Comparison of ENCODE assay signal across 9 cellular contexts in the genomic region with DNA sequence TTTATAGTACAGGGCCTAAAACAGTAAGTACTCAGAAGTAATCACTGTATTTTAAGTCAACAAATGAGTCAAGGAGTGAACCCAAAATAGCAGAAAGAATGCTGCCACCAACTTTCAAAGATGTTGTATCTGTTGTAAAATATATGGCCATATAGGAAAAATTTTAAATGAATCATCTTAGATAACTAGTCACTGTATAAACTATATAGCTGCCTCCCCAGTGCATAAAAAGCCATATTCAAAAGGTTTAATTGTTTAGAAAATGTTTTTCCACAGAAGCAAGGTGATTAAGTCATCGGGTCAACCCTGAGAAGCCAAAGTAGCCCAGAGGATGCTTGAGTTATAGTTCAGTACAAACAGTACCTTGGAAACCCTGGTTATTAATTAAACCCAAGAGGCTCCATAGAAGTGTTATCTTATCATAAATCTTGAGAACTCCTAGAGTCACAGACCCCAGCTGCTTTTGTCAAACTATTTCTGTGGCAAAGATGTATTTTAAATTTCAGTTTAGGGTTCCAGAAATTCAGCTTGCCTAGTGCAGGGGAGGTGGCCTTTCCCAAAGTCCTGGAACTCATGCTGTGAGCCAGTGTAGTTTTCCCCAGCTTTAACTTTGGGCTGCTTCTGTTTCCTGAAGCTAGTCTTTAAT. TPM values are rescaled to one million over a fixed set of nuclear protein-coding genes. Genes with fewer than 3 reads are reported as not detected.
DNase-seq lines count a peak whose midpoint lies in the region; ATAC-seq, FAIRE-seq and TF ChIP-seq lines count a peak whose summit lies in the region.
"Had no signal": no experiment of that assay in that cellular context is flagged by ENCODE, and none has a peak within 500 bp of the region (broad histone marks: within the 10 kb centered on the region; RNA-seq: fewer than 3 reads in every experiment).

No MANE protein-coding gene starts in this region.

- BruUV-seq in GM12878 (replicated peaks; lab: Mats Ljungman, UMichigan), result TSS peak; percentile 9

- no peak overlapping the region for H2AFZ ChIP-seq in GM12878 (ENCODE audit: control insufficient read depth, low read depth, low read length)

- in situ Hi-C loops in GM12878 (cut with MboI), result no loop called here
- in situ Hi-C loops in transverse colon (cut with MboI; ENCODE audit: low pct_ligation_motif_present in 1 of 4, low pct_unique_long_range_greater_than_20kb in 1 of 4, low sequenced_read_pairs in 3 of 4), result no loop called here

- intact Hi-C loops in GM12878 (cut with micrococcal nuclease; ENCODE audit: unreplicated experiment), result no loop called here
- intact Hi-C loops in transverse colon (cut with DNase I; ENCODE audit: low total_unique reads), result loop anchor here (2.0 kb wide), 1 partner anchor 77 kb away; no protein-coding TSS in a partner anchor

- peaks cover 0 to 14% of the 10 kb centered on the region in 2 donors for H3K36me3 Mint-ChIP-seq in activated T-cell treated with anti-CD3 and anti-CD28 coated beads, Interleukin-2, amount 50 U/mL, for 72 hours (ENCODE audit: insufficient read depth in 2 of 2)
- peaks cover 8% of the 10 kb centered on the region for H3K36me3 Mint-ChIP-seq in memory B cell

- TF ChIP-seq RAD21 in GM12878 (IDR thresholded peaks at IDR 0.05; ENCODE audit: insufficient read depth, low read depth, low read length), result no peak

- SMC1A ChIA-PET in GM12878 (lab: Charles Lee; ENCODE audit: uncharacterized antibody, unreplicated experiment), result interaction anchor here (0.6 to 7.1 kb wide), 6 partner anchors 11 to 124 kb away, joined by 3 to 72 read pairs (median 4); no protein-coding TSS in a partner anchor

- no peak overlapping the region for H3K9ac ChIP-seq in GM12878 (ENCODE audit: control insufficient read depth, insufficient read depth, low read length)

- TF ChIP-seq CTCF in GM12878 (IDR thresholded peaks at IDR 0.05 in 2 of 3, conservative IDR thresholded peaks at IDR 0.05 in 1 of 3; ENCODE audit: control insufficient read depth in 2 of 3, extremely low read depth in 1 of 3, insufficient read depth in 1 of 3, low read depth in 3 of 3, low read length in 3 of 3) (no peak), transverse colon (IDR thresholded peaks at IDR 0.05) (no peak), RWPE1 (conservative IDR thresholded peaks at IDR 0.05; ENCODE audit: low read depth) (no peak)

- H3K4me1 ChIP-seq in GM12878 (ENCODE audit: control insufficient read depth, insufficient read depth, low read length), result peaks cover 4% of the 10 kb centered on the region; the same call in 1 of the 2 replicates
- peaks cover 36 to 88% (median 71%) of the 10 kb centered on the region in 4 donors for H3K4me1 ChIP-seq in transverse colon

- RAD21 ChIA-PET in GM12878 (lab: Charles Lee; ENCODE audit: unreplicated experiment), result interaction anchor here (0.8 to 1.8 kb wide), 6 partner anchors 10 to 136 kb away, joined by 3 to 7 read pairs (median 4); no protein-coding TSS in a partner anchor

- TF ChIP-seq EP300 in GM12878 (IDR thresholded peaks at IDR 0.05; ENCODE audit: borderline replicate concordance in 1 of 2, control insufficient read depth in 1 of 2, low read depth in 2 of 2, low read length in 2 of 2) (no peak), transverse colon (IDR thresholded peaks at IDR 0.05; ENCODE audit: low read depth) (no peak)

- FAIRE-seq in GM12878 (lab: Jason Lieb, UNC), result no peak

- POLR2A ChIA-PET in GM12878 (lab: Charles Lee), result interaction anchor here (0.7 to 1.2 kb wide), 3 partner anchors 10 to 1712 kb away, joined by 3 to 4 read pairs (median 3); no protein-coding TSS in a partner anchor
- POLR2A ChIA-PET in RWPE1 (lab: Yijun Ruan, JAX; ENCODE audit: low non-redundant PET), result no interaction called here

- H3K79me2 ChIP-seq in GM12878 (ENCODE audit: control insufficient read depth, insufficient read depth, low read length), result peaks cover 77% of the 10 kb centered on the region

- H3K27me3 ChIP-seq in GM12878 (replicated peaks in 1 of 2; ENCODE audit: control insufficient read depth in 2 of 2, insufficient read depth in 2 of 2, low read length in 1 of 2) (no peaks in the 10 kb centered on the region), transverse colon (no peaks in the 10 kb centered on the region)

- DNase-seq in activated T-cell treated with anti-CD3 and anti-CD28 coated beads, Interleukin-2, amount 50 U/mL, for 72 hours, result no peak
- DNase-seq in activated T-cell treated with anti-CD3 and anti-CD28 coated beads for 4 hours (no peak), GM12878 (ENCODE audit: low read depth, low spot score) (no peak), memory B cell (ENCODE audit: low spot score in 2 of 2) (no peak), transverse colon (no peak), NCI-H1436 treated with DMSO at 0.1 percent for 48 hours (lab: John Stamatoyannopoulos, UW) (no peak), RWPE1 (ENCODE audit: low spot score) (no peak)
- DNase-seq: SHP77 treated with DMSO at 0.1 percent for 48 hours had no signal

- no peaks in the 10 kb centered on the region for H4K20me1 ChIP-seq in GM12878 (ENCODE audit: control insufficient read depth, insufficient read depth)

- no peaks in the 10 kb centered on the region for H3K27me3 Mint-ChIP-seq in activated T-cell treated with anti-CD3 and anti-CD28 coated beads, Interleukin-2, amount 50 U/mL, for 72 hours (ENCODE audit: low read depth)
- H3K27me3 Mint-ChIP-seq in memory B cell, result no peaks in the 10 kb centered on the region

- no peak overlapping the region for H3K4me2 ChIP-seq in GM12878 (ENCODE audit: control insufficient read depth, insufficient read depth)

- H3K9me3 Mint-ChIP-seq in activated T-cell treated with anti-CD3 and anti-CD28 coated beads, Interleukin-2, amount 50 U/mL, for 72 hours, result no peaks in the 10 kb centered on the region
- H3K9me3 Mint-ChIP-seq in memory B cell, result no peaks in the 10 kb centered on the region

- TF ChIP-seq POLR2A in GM12878 (IDR thresholded peaks at IDR 0.05; ENCODE audit: low read depth, low read length) (no peak), transverse colon (IDR thresholded peaks at IDR 0.05) (no peak)

- H3K4me3 Mint-ChIP-seq in activated T-cell treated with anti-CD3 and anti-CD28 coated beads, Interleukin-2, amount 50 U/mL, for 72 hours, result peak overlapping the region in 1 of 2 donors; percentile 29
- no peak overlapping the region for H3K4me3 Mint-ChIP-seq in memory B cell

- H3K4me1 Mint-ChIP-seq in activated T-cell treated with anti-CD3 and anti-CD28 coated beads, Interleukin-2, amount 50 U/mL, for 72 hours (ENCODE audit: low read depth), result peaks cover 75% of the 10 kb centered on the region
- H3K4me1 Mint-ChIP-seq in memory B cell, result peaks cover 38% of the 10 kb centered on the region

- H3K27ac Mint-ChIP-seq in activated T-cell treated with anti-CD3 and anti-CD28 coated beads, Interleukin-2, amount 50 U/mL, for 72 hours, result peak overlapping the region; percentile 87
- H3K27ac Mint-ChIP-seq in memory B cell, result peak overlapping the region; percentile 72

- WGBS in GM12878 (ENCODE audit: insufficient coverage, insufficient replicate concordance, low lambda C conversion rate, missing lambda C conversion rate), result 94% methylated on average over 1 of the region's 1 CpG
- WGBS in transverse colon (ENCODE audit: low coverage in 1 of 2), 2 donors, result 21 to 50% methylated on average over 1 of the region's 1 CpG

- CTCF ChIA-PET in GM12878 (lab: Yijun Ruan, JAX) (interaction anchor here (0.7 to 2.7 kb wide), 7 partner anchors 10 to 125 kb away, joined by 3 to 11 read pairs (median 4); no protein-coding TSS in a partner anchor), RWPE1 (lab: Yijun Ruan, JAX) (interaction anchor here (0.6 to 0.8 kb wide), 3 partner anchors 18 to 1838 kb away, joined by 3 to 5 read pairs (median 4); no protein-coding TSS in a partner anchor)

- H3K27ac ChIP-seq in GM12878 (ENCODE audit: control insufficient read depth, insufficient read depth) (no peak overlapping the region), transverse colon (peak overlapping the region; percentile 88 to 91 (median 90)), RWPE1 (no peak overlapping the region)

- H3K4me3 ChIP-seq in GM12878, result no peak overlapping the region
- H3K4me3 ChIP-seq in transverse colon, result no peak overlapping the region

- H3K9me3 ChIP-seq in GM12878 (replicated peaks; ENCODE audit: control insufficient read depth, insufficient read depth, low read length) (peaks cover 2% of the 10 kb centered on the region; the same call in 2 of the 3 replicates), transverse colon (no peaks in the 10 kb centered on the region)

- peaks cover 3 to 13% of the 10 kb centered on the region in 2 experiments; a peak in 3 of 4 replicates for H3K36me3 ChIP-seq in GM12878 (ENCODE audit: control insufficient read depth in 2 of 2, insufficient read depth in 2 of 2, low read length in 1 of 2)
- H3K36me3 ChIP-seq in transverse colon, result no peaks in the 10 kb centered on the region

- no peak for ATAC-seq in activated T-cell treated with anti-CD3 and anti-CD28 coated beads, Interleukin-2, amount 50 U/mL, for 72 hours (replicated peaks in 1 of 2)
- peak; percentile 47 for ATAC-seq in GM12878
- ATAC-seq in memory B cell (ENCODE audit: low read depth), result no peak
- no peak for ATAC-seq in GM19351 (IDR thresholded peaks at IDR 0.05; ENCODE audit: unreplicated experiment)

TF ChIP-seq in GM12878, 131 proteins besides CTCF, POLR2A, EP300 and RAD21 (continues in another document):
- TF ChIP-seq ATF7 (IDR thresholded peaks at IDR 0.05; ENCODE audit: low read depth) (no peak), RELA (IDR thresholded peaks at IDR 0.05; ENCODE audit: borderline replicate concordance, partially characterized antibody) (no peak), HDAC2 (IDR thresholded peaks at IDR 0.05) (no peak)

RNA-seq across cellular contexts. Expression of a gene that starts 39.2 kb away (rescaled TPM):
- 100 to 1,000 TPM; 299 to 323 TPM for total RNA-seq in activated T-cell treated with anti-CD3 and anti-CD28 coated beads, Interleukin-2, amount 50 U/mL, for 72 hours
- 485 and 489 TPM in 2 replicates for total RNA-seq in GM12878 (2013; cell fraction: nucleolus; rRNA removed)
- 337 and 351 TPM in 2 replicates for total RNA-seq in GM12878 (2014; rRNA removed)
- total RNA-seq in GM12878 (2014; rRNA removed; fragmentation: Illumina TruSeq; extraction: Trizol), result 218 TPM in 2 replicates
- 239 and 247 TPM in 2 replicates for total RNA-seq in GM12878 (2021)
- 64.8 TPM for polyA plus RNA-seq in GM12878 (2011; ENCODE audit: low read depth)
- 80.9 and 82.1 TPM in 2 replicates for polyA plus RNA-seq in GM12878 (2011; rRNA removed)
- 104 and 129 TPM in 2 replicates for polyA plus RNA-seq in GM12878 (2011; cell fraction: cytosol; rRNA removed)
- polyA plus RNA-seq in GM12878 (2011; cell fraction: nucleus; rRNA removed), result 52.1 and 62.2 TPM in 2 replicates
- 94.4 and 94.6 TPM in 2 replicates for polyA plus RNA-seq in GM12878 (2012)
- 200 and 216 TPM in 2 replicates for polyA plus RNA-seq in GM12878 (2014; fragmentation: Illumina TruSeq; extraction: Trizol)
- 10 to 100 TPM; 59.6 to 73.3 TPM for polyA plus RNA-seq in GM12878 (2014; fragmentation: Nextera tagmentation; extraction: Ambion mirVana)
- polyA plus RNA-seq in GM12878 (2014; rRNA removed), result 132 and 143 TPM in 2 replicates
- polyA plus RNA-seq in GM12878 (2016; fragmentation: Nextera tagmentation; extraction: Ambion mirVana), result 100 to 1,000 TPM; 141 to 146 TPM
- polyA minus RNA-seq in GM12878 (2011; rRNA and poly(A)+ RNA removed), result 286 and 329 TPM in 2 replicates
- polyA minus RNA-seq in GM12878 (2011; cell fraction: cytosol; rRNA and poly(A)+ RNA removed), result 138 and 193 TPM in 2 replicates
- 137 and 215 TPM in 2 replicates for polyA minus RNA-seq in GM12878 (2011; cell fraction: nucleus; rRNA and poly(A)+ RNA removed)
- 100 to 1,000 TPM; 232 to 658 (median 509) TPM for total RNA-seq in transverse colon

Comparison
In these comparisons a context has a peak if more than half of its experiments do, and no peak if none do; other contexts are left out.
1. H3K27ac ChIP-seq: peak in transverse colon (4 of 4); none in GM12878 (single experiment) and RWPE1 (single experiment).